Comparison of ENCODE assay signal across 8 cellular contexts in the genomic region with DNA sequence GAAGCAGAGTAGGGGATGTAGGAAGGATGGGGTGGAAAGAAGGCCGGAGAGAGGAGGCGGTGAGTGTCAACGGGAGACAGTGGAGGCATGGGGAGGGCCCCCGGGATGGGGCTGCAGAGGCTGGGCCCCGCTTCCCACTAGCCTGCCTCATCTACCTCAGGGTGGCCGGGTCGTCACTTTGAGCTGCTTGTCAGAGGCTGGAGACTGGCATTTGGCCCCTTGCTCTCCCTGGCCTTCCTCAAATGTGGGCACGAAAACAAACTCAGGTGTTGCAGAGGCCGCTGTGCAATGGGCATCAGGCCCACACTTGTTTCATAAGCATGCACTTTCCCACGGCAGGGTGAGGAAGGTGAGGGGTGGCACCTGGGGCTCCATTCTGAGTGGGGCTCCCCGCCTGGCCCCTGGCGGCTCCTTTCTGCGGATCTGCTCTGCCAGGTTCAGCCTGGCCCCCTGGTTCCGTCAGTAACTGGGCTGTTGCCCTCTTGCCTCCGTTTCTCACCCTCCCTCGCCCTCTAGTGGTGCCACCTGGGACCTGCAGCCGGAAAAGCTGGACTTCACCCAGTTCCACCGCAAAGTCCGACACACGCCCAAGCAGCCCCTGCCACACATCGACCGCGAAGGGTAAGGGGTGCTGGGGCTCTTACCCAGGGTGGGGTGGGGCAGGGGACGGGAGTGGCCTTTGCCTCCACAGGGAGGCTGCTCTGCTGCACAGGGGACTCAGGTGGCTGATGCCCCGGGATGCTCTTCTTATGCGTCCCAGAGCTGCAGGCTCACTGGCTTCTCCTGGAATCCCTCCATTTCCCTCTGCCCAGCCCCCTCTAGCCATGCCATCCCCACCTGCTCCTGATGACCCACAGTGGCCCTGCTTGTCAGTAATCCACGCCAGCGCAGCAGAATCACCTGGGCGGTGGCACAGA.
DNase-seq lines count a peak whose midpoint lies in the region; ATAC-seq and TF ChIP-seq lines count a peak whose summit lies in the region.

No MANE protein-coding gene starts in this region.

- POLR2A ChIA-PET in activated naive CD8-positive, alpha-beta T cell treated with anti-CD3 and anti-CD28 coated beads, Interleukin-2, amount 10 ng/mL, durations not matched to agents 7 days and 5 days (lab: Charles Lee): interaction anchor here (0.7 kb wide), 1 partner anchor 1558 kb away, joined by 5 read pairs; no protein-coding TSS in a partner anchor

- peaks cover 5% of the 10 kb centered on the region for H3K27me3 Mint-ChIP-seq in activated naive CD8-positive, alpha-beta T cell treated with anti-CD3 and anti-CD28 coated beads, Interleukin-2, amount 10 ng/mL, durations not matched to agents 7 days and 5 days

- H3K4me1 ChIP-seq in BE2C: peaks cover 10% of the 10 kb centered on the region
- H3K4me1 ChIP-seq in HAP-1: no peaks in the 10 kb centered on the region

- in situ Hi-C loops in HAP-1 (cut with MboI; ENCODE audit: low sequenced_read_pairs) (loop anchor here (5.0 kb wide), 1 partner anchor 187 kb away; no protein-coding TSS in a partner anchor), SK-MEL-5 (cut with HindIII; ENCODE audit: low pct_unique_long_range_greater_than_20kb, low sequenced_read_pairs) (no loop called here)

- H3K4me3 ChIP-seq in BE2C (ENCODE audit: low read depth, low read length): no peak overlapping the region
- H3K4me3 ChIP-seq in HAP-1: no peak overlapping the region

- intact Hi-C loops in left cardiac atrium (cut with DNase I): loop anchor here (2.0 to 10.0 kb wide), 4 partner anchors 119 to 192 kb away; no protein-coding TSS in a partner anchor

- ATAC-seq in activated naive CD8-positive, alpha-beta T cell treated with anti-CD3 and anti-CD28 coated beads, Interleukin-2, amount 10 ng/mL, durations not matched to agents 7 days and 5 days (ENCODE audit: low read depth): no peak
- ATAC-seq in left cardiac atrium: peak; percentile 48 to 50
- ATAC-seq in GM19467 (IDR thresholded peaks at IDR 0.05; ENCODE audit: unreplicated experiment): no peak
- no peak for ATAC-seq in GM18519 (IDR thresholded peaks at IDR 0.05; ENCODE audit: low FRiP score, unreplicated experiment)

- H3K4me3 Mint-ChIP-seq in activated naive CD8-positive, alpha-beta T cell treated with anti-CD3 and anti-CD28 coated beads, Interleukin-2, amount 10 ng/mL, durations not matched to agents 7 days and 5 days: no peak overlapping the region

- H3K27me3 ChIP-seq in BE2C (no peaks in the 10 kb centered on the region), HAP-1 (ENCODE audit: low read depth) (no peaks in the 10 kb centered on the region)

- H3K27ac Mint-ChIP-seq in activated naive CD8-positive, alpha-beta T cell treated with anti-CD3 and anti-CD28 coated beads, Interleukin-2, amount 10 ng/mL, durations not matched to agents 7 days and 5 days: no peak overlapping the region

- peak; percentile 71 for TF ChIP-seq CTCF in BE2C (IDR thresholded peaks at IDR 0.05; ENCODE audit: low read depth, low read length)

- no peaks in the 10 kb centered on the region for H3K36me3 Mint-ChIP-seq in activated naive CD8-positive, alpha-beta T cell treated with anti-CD3 and anti-CD28 coated beads, Interleukin-2, amount 10 ng/mL, durations not matched to agents 7 days and 5 days

- peaks cover 6% of the 10 kb centered on the region for H3K9me3 Mint-ChIP-seq in activated naive CD8-positive, alpha-beta T cell treated with anti-CD3 and anti-CD28 coated beads, Interleukin-2, amount 10 ng/mL, durations not matched to agents 7 days and 5 days

- H3K4me1 Mint-ChIP-seq in activated naive CD8-positive, alpha-beta T cell treated with anti-CD3 and anti-CD28 coated beads, Interleukin-2, amount 10 ng/mL, durations not matched to agents 7 days and 5 days: no peaks in the 10 kb centered on the region

- H3K36me3 ChIP-seq in BE2C (peaks cover 3% of the 10 kb centered on the region; the same call in 1 of the 2 replicates), HAP-1 (replicated peaks) (peaks cover 7% of the 10 kb centered on the region)

- H3K9me3 ChIP-seq in BE2C (no peaks in the 10 kb centered on the region), HAP-1 (no peaks in the 10 kb centered on the region; the same call in 1 of the 2 replicates)

- peak; percentile 64 for DNase-seq in BE2C
- DNase-seq in HAP-1 (ENCODE audit: low spot score in 2 of 2): peak; percentile 18 to 87
- peak; percentile 58 for DNase-seq in SK-MEL-5 (ENCODE audit: low read depth, low spot score)
- DNase-seq in activated naive CD8-positive, alpha-beta T cell treated with anti-CD3 and anti-CD28 coated beads, Interleukin-2, amount 10 ng/mL, durations not matched to agents 7 days and 5 days: peak; percentile 70
- DNase-seq in left cardiac atrium: peak; percentile 72
- DNase-seq in putamen (ENCODE audit: low spot score): peak; percentile 63

Comparison
In these comparisons a context has a peak if more than half of its experiments do, and no peak if none do; other contexts are left out.
1. ATAC-seq: peak in left cardiac atrium (2 of 2); none in activated naive CD8-positive, alpha-beta T cell treated with anti-CD3 and anti-CD28 coated beads, Interleukin-2, amount 10 ng/mL, durations not matched to agents 7 days and 5 days (single experiment), GM19467 (single experiment) and GM18519 (single experiment).
2. Peak in every context shown above with its lines, with median percentiles within 50 percentile points of each other: DNase-seq.